ENCODE assay signal across 19 cellular contexts in the genomic region with DNA sequence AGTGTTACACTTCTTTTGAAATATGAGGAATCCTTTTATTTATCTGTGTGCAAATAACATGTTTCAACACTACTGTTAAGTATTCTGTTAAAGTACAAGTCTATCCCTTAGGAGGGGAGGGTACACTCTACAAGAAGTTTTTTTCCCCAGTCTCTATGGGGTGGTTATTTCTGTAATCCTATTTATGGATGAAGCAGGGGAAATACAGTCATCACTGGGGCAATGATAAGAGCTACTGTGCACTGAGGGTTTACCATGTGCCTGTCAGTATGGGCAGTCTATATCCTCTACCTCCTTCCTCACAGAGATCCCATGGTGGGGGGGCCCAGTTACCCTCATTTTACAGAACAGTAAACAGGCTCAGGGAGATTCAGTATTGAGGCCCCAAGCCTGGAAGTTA. TPM values are rescaled to one million over a fixed set of nuclear protein-coding genes. Genes with fewer than 3 reads are reported as not detected.
"Had no signal": no experiment of that assay in that cellular context is flagged by ENCODE, and none has a peak within 500 bp of the region (broad histone marks: within the 10 kb centered on the region; RNA-seq: fewer than 3 reads in every experiment).

No MANE protein-coding gene starts in this region.

- DNase-seq: activated CD4-positive, alpha-beta T cell treated with anti-CD3 and anti-CD28 coated beads, Interleukin-2, amount 50 U/mL, for 48 hours; activated CD4-positive, CD25-positive, alpha-beta regulatory T cell treated with anti-CD3 and anti-CD28 coated beads, Interleukin-2, amount 50 U/mL, for 72 hours; activated naive CD4-positive, alpha-beta T cell treated with Interleukin-2 at 50 U/mL for 16 hours; anterior cingulate cortex; brain microvascular endothelial cell; left ventricle myocardium inferior; mesendoderm; nephron progenitor cell; occipital lobe; sigmoid colon; stimulated activated CD4-positive, alpha-beta T cell treated with anti-CD3 and anti-CD28 coated beads, Interleukin-1b, Interleukin-23, amount 100 ng/mL, for 48 hours; upper lobe of right lung had no signal

- H3K79me2 ChIP-seq: hepatocyte had no signal

- H2AFZ ChIP-seq: hepatocyte had no signal

- FAIRE-seq: keratinocyte, TTC549 had no signal

- H3K9me3 ChIP-seq: esophagus muscularis mucosa, left ventricle myocardium inferior, sigmoid colon, thoracic aorta, upper lobe of right lung had no signal

- H3K27me3 ChIP-seq: brain microvascular endothelial cell, esophagus muscularis mucosa, hepatocyte, sigmoid colon, upper lobe of right lung had no signal

- ATAC-seq: activated T-helper 17 cell treated with anti-CD3 and anti-CD28 coated beads, Interleukin-2, amount 50 U/mL, for 72 hours; upper lobe of right lung had no signal

- H3K36me3 ChIP-seq: brain microvascular endothelial cell, esophagus muscularis mucosa, left ventricle myocardium inferior, sigmoid colon, thoracic aorta, upper lobe of right lung had no signal

- H3K4me3 ChIP-seq: coronary artery, esophagus muscularis mucosa, hepatocyte, left ventricle myocardium inferior, sigmoid colon, thoracic aorta, upper lobe of right lung had no signal

- H3K4me2 ChIP-seq: hepatocyte had no signal

- H3K4me1 ChIP-seq: sigmoid colon, upper lobe of right lung had no signal

- H3K27ac ChIP-seq: brain microvascular endothelial cell, coronary artery, esophagus muscularis mucosa, hepatocyte, left ventricle myocardium inferior, sigmoid colon, thoracic aorta, upper lobe of right lung had no signal

RNA-seq across cellular contexts. Expression of a gene that starts 35.0 kb away (rescaled TPM):
- total RNA-seq: left ventricle myocardium inferior had no signal
